Comparison of ENCODE assay signal across 24 cellular contexts in genomic region chr10:81095238-81095637, GRCh38.
"Had no signal": no experiment of that assay in that cellular context is flagged by ENCODE, and none has a peak within 500 bp of the region (broad histone marks: within the 10 kb centered on the region; RNA-seq: fewer than 3 reads in every experiment).

No MANE protein-coding gene starts in this region.

- DNase-seq: islet precursor cell; left ventricle myocardium inferior; mesendoderm; naive B cell; natural killer cell; nephron progenitor cell; ovary; right lobe of liver; stimulated activated CD4-positive, alpha-beta T cell treated with anti-CD3 and anti-CD28 coated beads, Interleukin-1b, Interleukin-23, amount 100 ng/mL, for 48 hours; stimulated activated CD4-positive, alpha-beta T cell treated with anti-CD3 and anti-CD28 coated beads, Interleukin-4, amount 100 ng/mL, for 1 hour; stimulated activated naive B cell treated with anti-CD40 and anti-IgM and Interleukin-4, amounts not matched to agents 10 μg/mL and 1 μg/mL and 100 μg/mL, for 72 hours; stimulated activated naive CD8-positive, alpha-beta T cell treated with anti-CD3 and anti-CD28 coated beads, Interleukin-15, Interleukin-2, amounts not matched to agents 100 U/mL and 50 U/mL, for 24 hours; stomach; testis; thyroid gland; transverse colon; upper lobe of right lung had no signal

- H3K27ac Mint-ChIP-seq: mesothelial cell of epicardium; naive B cell; natural killer cell; nephron progenitor cell; progenitor cell of endocrine pancreas; stimulated activated naive B cell treated with anti-CD40 and anti-IgM and Interleukin-4, amounts not matched to agents 10 μg/mL and 1 μg/mL and 100 μg/mL, for 72 hours had no signal

- H3K4me1 ChIP-seq: left ventricle myocardium inferior, right atrium auricular region, right lobe of liver, stomach, testis, thyroid gland, transverse colon, upper lobe of right lung had no signal

- H2AFZ ChIP-seq: hepatocyte had no signal

- H3K36me3 ChIP-seq: left ventricle myocardium inferior, ovary, right atrium auricular region, right lobe of liver, stomach, thyroid gland, transverse colon, upper lobe of right lung had no signal

- H3K27me3 ChIP-seq: hepatocyte, ovary, right atrium auricular region, right lobe of liver, stomach, testis, thyroid gland, transverse colon, upper lobe of right lung had no signal

- H3K9me3 Mint-ChIP-seq: nephron progenitor cell; stimulated activated naive B cell treated with anti-CD40 and anti-IgM and Interleukin-4, amounts not matched to agents 10 μg/mL and 1 μg/mL and 100 μg/mL, for 72 hours had no signal

- H3K79me2 ChIP-seq: hepatocyte had no signal

- H3K27me3 Mint-ChIP-seq: progenitor cell of endocrine pancreas had no signal

- H3K9me3 ChIP-seq: ovary, right atrium auricular region, right lobe of liver, testis, thyroid gland, transverse colon, upper lobe of right lung had no signal

- H3K4me3 Mint-ChIP-seq: mesothelial cell of epicardium; naive B cell; natural killer cell; nephron progenitor cell; stimulated activated naive B cell treated with anti-CD40 and anti-IgM and Interleukin-4, amounts not matched to agents 10 μg/mL and 1 μg/mL and 100 μg/mL, for 72 hours had no signal

- ATAC-seq: natural killer cell; right lobe of liver; stimulated activated naive B cell treated with anti-CD40 and anti-IgM and Interleukin-4, amounts not matched to agents 10 μg/mL and 1 μg/mL and 100 μg/mL, for 72 hours; stimulated activated naive CD8-positive, alpha-beta T cell treated with anti-CD3 and anti-CD28 coated beads, Interleukin-15, Interleukin-2, amounts not matched to agents 100 U/mL and 50 U/mL, for 24 hours; upper lobe of right lung had no signal

- H3K4me1 Mint-ChIP-seq: mesothelial cell of epicardium; naive B cell; natural killer cell; nephron progenitor cell; stimulated activated naive B cell treated with anti-CD40 and anti-IgM and Interleukin-4, amounts not matched to agents 10 μg/mL and 1 μg/mL and 100 μg/mL, for 72 hours had no signal

- H3K36me3 Mint-ChIP-seq: mesothelial cell of epicardium; naive B cell; natural killer cell; stimulated activated naive B cell treated with anti-CD40 and anti-IgM and Interleukin-4, amounts not matched to agents 10 μg/mL and 1 μg/mL and 100 μg/mL, for 72 hours had no signal

- H3K4me3 ChIP-seq: hepatocyte, left ventricle myocardium inferior, lung, ovary, right atrium auricular region, right lobe of liver, smooth muscle cell, stomach, testis, thyroid gland, transverse colon, upper lobe of right lung had no signal

- H3K4me2 ChIP-seq: hepatocyte, smooth muscle cell had no signal

- H3K27ac ChIP-seq: hepatocyte, left ventricle myocardium inferior, ovary, right atrium auricular region, right lobe of liver, stomach, testis, thyroid gland, transverse colon, upper lobe of right lung had no signal

- FAIRE-seq: urothelium cell line had no signal
